Comparison of ENCODE assay signal across 22 cellular contexts in genomic region chr3:61991706-61992105, GRCh38.
A peak's percentile ranks its signal among the peaks of the same experiment; 100 is the strongest.
DNase-seq lines count a peak whose midpoint lies in the region; ATAC-seq and TF ChIP-seq lines count a peak whose summit lies in the region.
"Had no signal": no experiment of that assay in that cellular context is flagged by ENCODE, and none has a peak within 500 bp of the region (broad histone marks: within the 10 kb centered on the region; RNA-seq: fewer than 3 reads in every experiment).

No MANE protein-coding gene starts in this region.

- H3K36me3 ChIP-seq in GM23338 (ENCODE audit: insufficient read depth) (no peaks in the 10 kb centered on the region), HEK293 (ENCODE audit: control insufficient read depth in 2 of 2, insufficient read depth in 1 of 2, low read length in 2 of 2) (peaks cover 0 to 4% of the 10 kb centered on the region in 2 experiments; a peak in 1 of 3 replicates)
- H3K36me3 ChIP-seq: BE2C had no signal

- H3K27me3 ChIP-seq in GM23338 (ENCODE audit: insufficient read depth), result no peaks in the 10 kb centered on the region
- H3K27me3 ChIP-seq: BE2C had no signal

- CTCF ChIA-PET in HEK293 (lab: Yijun Ruan, JAX) (interaction anchor here (0.6 kb wide), 1 partner anchor 133 kb away, joined by 3 read pairs; no protein-coding TSS in a partner anchor), WTC11 (lab: Charles Lee) (no interaction called here)

- POLR2A ChIA-PET in HEK293 (lab: Yijun Ruan, JAX) (no interaction called here), WTC11 (lab: Charles Lee) (no interaction called here)

- H3F3A ChIP-seq in GM23338 (replicated peaks; ENCODE audit: low read depth), result no peaks in the 10 kb centered on the region

- H2AFZ ChIP-seq in GM23338, result no peak overlapping the region

- H3K27ac ChIP-seq in GM23338 (ENCODE audit: low read depth) (peak overlapping the region; percentile 41; the same call in 1 of the 2 replicates), HEK293 (ENCODE audit: extremely low read depth, low read depth, low read length) (no peak overlapping the region)
- H3K27ac ChIP-seq: HL-60 had no signal

- H3K4me3 ChIP-seq in GM23338 (no peak overlapping the region), HEK293 (ENCODE audit: low read depth, low read length) (no peak overlapping the region)
- H3K4me3 ChIP-seq: GM12878 had no signal

- H3K4me3 Mint-ChIP-seq in GM23338, result no peak overlapping the region
- H3K4me3 Mint-ChIP-seq in WTC11, result no peak overlapping the region
- no peak overlapping the region for H3K4me3 Mint-ChIP-seq in nephron progenitor cell
- H3K4me3 Mint-ChIP-seq: CD4-positive, CD25-positive, alpha-beta regulatory T cell; CD8-positive, alpha-beta memory T cell; HFFc6 had no signal

- H3K9me3 Mint-ChIP-seq in GM23338, result no peaks in the 10 kb centered on the region
- H3K9me3 Mint-ChIP-seq in WTC11, result no peaks in the 10 kb centered on the region
- H3K9me3 Mint-ChIP-seq in nephron progenitor cell, result no peaks in the 10 kb centered on the region
- H3K9me3 Mint-ChIP-seq: HFFc6 had no signal

- no peak overlapping the region for H3K4me2 ChIP-seq in GM23338

- H3K36me3 Mint-ChIP-seq in GM23338 (ENCODE audit: low read depth) (peaks cover 14% of the 10 kb centered on the region; the same call in 2 of the 3 replicates), WTC11 (no peaks in the 10 kb centered on the region), nephron progenitor cell (ENCODE audit: low read depth) (peaks cover 24% of the 10 kb centered on the region)
- H3K36me3 Mint-ChIP-seq: CD4-positive, CD25-positive, alpha-beta regulatory T cell; CD8-positive, alpha-beta memory T cell had no signal

- ATAC-seq in GM23338, result no peak
- no peak for ATAC-seq in WTC11
- ATAC-seq in HG02840 (IDR thresholded peaks at IDR 0.05; ENCODE audit: low FRiP score, unreplicated experiment), result no peak
- no peak for ATAC-seq in GM19395 (IDR thresholded peaks at IDR 0.05; ENCODE audit: unreplicated experiment)
- no peak for ATAC-seq in HG02884 (IDR thresholded peaks at IDR 0.05; ENCODE audit: unreplicated experiment)
- ATAC-seq: GM12878 had no signal

- peaks cover 16% of the 10 kb centered on the region for H3K79me2 ChIP-seq in GM23338 (replicated peaks; ENCODE audit: insufficient read depth)

- 0 out of 2 replicates have a peak, but pooled peaks cover 5% of the 10 kb centered on the region for H4K20me1 ChIP-seq in GM23338 (replicated peaks; ENCODE audit: insufficient read depth)

- no peak for DNase-seq in GM23338 (ENCODE audit: low spot score)
- DNase-seq in WTC11 (ENCODE audit: low spot score), result no peak
- DNase-seq in nephron progenitor cell, result no peak
- DNase-seq in T-helper 1 cell, result no peak
- DNase-seq: ACHN; BE2C; C1 segment of cervical spinal cord; CD4-positive, CD25-positive, alpha-beta regulatory T cell; CD8-positive, alpha-beta memory T cell; COR-L47; DMS 273 treated with DMSO at 0.1 percent for 48 hours; DMS53; DND-41; EL; HCEC 1CT; HFFc6 had no signal

- H3K27ac Mint-ChIP-seq in GM23338 (no peak overlapping the region), WTC11 (peak overlapping the region; percentile 10; the same call in 1 of the 2 replicates), nephron progenitor cell (peak overlapping the region; percentile 59)
- H3K27ac Mint-ChIP-seq: CD4-positive, CD25-positive, alpha-beta regulatory T cell; CD8-positive, alpha-beta memory T cell; HFFc6 had no signal

- peaks cover 9% of the 10 kb centered on the region for H3K4me1 ChIP-seq in GM23338 (ENCODE audit: insufficient read depth)
- H3K4me1 ChIP-seq in HEK293 (ENCODE audit: control insufficient read depth, insufficient read depth, low read length), result no peaks in the 10 kb centered on the region

- TF ChIP-seq CTCF in GM23338 (conservative IDR thresholded peaks at IDR 0.05; ENCODE audit: low read depth in 2 of 2) (no peak), HEK293 (tag by site-specific recombination; IDR thresholded peaks at IDR 0.05) (no peak), WTC11 (IDR thresholded peaks at IDR 0.05) (no peak), nephron progenitor cell (IDR thresholded peaks at IDR 0.05) (no peak)

- no peaks in the 10 kb centered on the region for H3K9me3 ChIP-seq in HEK293 (ENCODE audit: control insufficient read depth, insufficient read depth, low read depth, low read length)
- H3K9me3 ChIP-seq: BE2C had no signal

- H3K4me1 Mint-ChIP-seq in GM23338 (peaks cover 24% of the 10 kb centered on the region), WTC11 (peaks cover 37% of the 10 kb centered on the region), nephron progenitor cell (peaks cover 41% of the 10 kb centered on the region)
- H3K4me1 Mint-ChIP-seq: CD4-positive, CD25-positive, alpha-beta regulatory T cell; CD8-positive, alpha-beta memory T cell had no signal

- H3K27me3 Mint-ChIP-seq in GM23338 (ENCODE audit: insufficient read depth, low read depth, poor library complexity) (peaks cover 4% of the 10 kb centered on the region), WTC11 (ENCODE audit: low read depth) (no peaks in the 10 kb centered on the region), nephron progenitor cell (ENCODE audit: low read depth, poor library complexity) (no peaks in the 10 kb centered on the region)
- H3K27me3 Mint-ChIP-seq: CD4-positive, CD25-positive, alpha-beta regulatory T cell; CD8-positive, alpha-beta memory T cell had no signal

- no peaks in the 10 kb centered on the region for H3K9me2 ChIP-seq in GM23338 (ENCODE audit: insufficient read depth)

TF ChIP-seq in GM23338, 12 proteins besides CTCF, POLR2A, EP300 and RAD21 (continues in another document):
- TF ChIP-seq CREB1 (CRISPR knock-in tag; IDR thresholded peaks at IDR 0.05; ENCODE audit: low read depth) (no peak), POLR2AphosphoS5 (IDR thresholded peaks at IDR 0.05; ENCODE audit: low read depth) (no peak)

TF ChIP-seq in HEK293, 187 proteins besides CTCF, POLR2A, EP300 and RAD21:
- peak; percentile 80 for TF ChIP-seq SCRT1 (tag by site-specific recombination; IDR thresholded peaks at IDR 0.05; ENCODE audit: borderline replicate concordance)
- no peak for TF ChIP-seq ZNF843 (tag by site-specific recombination; IDR thresholded peaks at IDR 0.05)
- TF ChIP-seq ZNF302 (tag by site-specific recombination; IDR thresholded peaks at IDR 0.05; ENCODE audit: low read depth), result no peak
- TF ChIP-seq ZSCAN5A (tag by site-specific recombination; IDR thresholded peaks at IDR 0.05), result no peak
- no peak for TF ChIP-seq ZNF677 (tag by site-specific recombination; IDR thresholded peaks at IDR 0.05)
- no peak for TF ChIP-seq ZNF174 (tag by site-specific recombination; IDR thresholded peaks at IDR 0.05)
- TF ChIP-seq ZNF701 (tag by site-specific recombination; IDR thresholded peaks at IDR 0.05), result no peak
- TF ChIP-seq SCRT2 (tag by site-specific recombination; IDR thresholded peaks at IDR 0.05), result peak; percentile 90

TF ChIP-seq in WTC11, 78 proteins besides CTCF, POLR2A, EP300 and RAD21 (continues in another document):
- TF ChIP-seq AR (CRISPR knock-in tag; IDR thresholded peaks at IDR 0.05), result no peak
- TF ChIP-seq E2F1 (CRISPR knock-in tag; IDR thresholded peaks at IDR 0.05), result no peak
- TF ChIP-seq ATF1 (CRISPR knock-in tag; IDR thresholded peaks at IDR 0.05), result no peak
- TF ChIP-seq E2F5 (CRISPR knock-in tag; IDR thresholded peaks at IDR 0.05), result no peak
- TF ChIP-seq GRHL2 (CRISPR knock-in tag; IDR thresholded peaks at IDR 0.05; ENCODE audit: insufficient replicate concordance, severe bottlenecking), result no peak
- no peak for TF ChIP-seq ZNF416 (CRISPR knock-in tag; IDR thresholded peaks at IDR 0.05)
- TF ChIP-seq NFATC4 (CRISPR knock-in tag; IDR thresholded peaks at IDR 0.05), result no peak
